ENCODE assay signal across 14 cellular contexts in genomic region chr14:93073366-93073722, GRCh38. TPM values are rescaled to one million over a fixed set of nuclear protein-coding genes. Genes with fewer than 3 reads are reported as not detected.
A peak's percentile ranks its signal among the peaks of the same experiment; 100 is the strongest.
DNase-seq lines count a peak whose midpoint lies in the region; ATAC-seq and TF ChIP-seq lines count a peak whose summit lies in the region.
"Had no signal": no experiment of that assay in that cellular context is flagged by ENCODE, and none has a peak within 500 bp of the region (broad histone marks: within the 10 kb centered on the region; RNA-seq: fewer than 3 reads in every experiment).

No MANE protein-coding gene starts in this region.

- H2AFZ ChIP-seq in GM23338: no peak overlapping the region
- H2AFZ ChIP-seq: PC-9 had no signal

- H3K4me3 Mint-ChIP-seq in GM23338 (no peak overlapping the region), T-helper 17 cell (peak overlapping the region; percentile 33)

- H3K27ac ChIP-seq in GM23338 (ENCODE audit: low read depth) (no peak overlapping the region), gastroesophageal sphincter (peak overlapping the region in 3 of 4 donors; percentile 73 to 87 (median 73)), spleen (peak overlapping the region; percentile 39 to 93 (median 88))
- H3K27ac ChIP-seq: PC-9, WERI-Rb-1 had no signal

- peaks cover 3% of the 10 kb centered on the region; the same call in 1 of the 2 replicates for H3K9me2 ChIP-seq in GM23338 (ENCODE audit: insufficient read depth)

- H3K27me3 Mint-ChIP-seq in GM23338 (ENCODE audit: insufficient read depth, low read depth, poor library complexity) (peaks cover 20% of the 10 kb centered on the region), T-helper 17 cell (no peaks in the 10 kb centered on the region)

- no peaks in the 10 kb centered on the region for H3F3A ChIP-seq in GM23338 (replicated peaks; ENCODE audit: low read depth)

- H3K36me3 Mint-ChIP-seq in GM23338 (ENCODE audit: low read depth) (peaks cover 9% of the 10 kb centered on the region; the same call in 2 of the 3 replicates), T-helper 17 cell (ENCODE audit: low read depth) (no peaks in the 10 kb centered on the region)

- 60% methylated on average over 3 of the region's 5 CpGs; no CpG with 5 or more reads in 1 of the 2 donors for WGBS in gastroesophageal sphincter (ENCODE audit: low coverage in 1 of 2), 2 donors
- 17 to 46% (median 20%) methylated on average over 5 of the region's 5 CpGs for WGBS in spleen, 5 donors

- TF ChIP-seq EP300 in gastroesophageal sphincter (IDR thresholded peaks at IDR 0.05): no peak

- peaks cover 13% of the 10 kb centered on the region; the same call in 1 of the 2 replicates for H4K20me1 ChIP-seq in GM23338 (replicated peaks; ENCODE audit: insufficient read depth)

- no peak overlapping the region for H3K4me2 ChIP-seq in GM23338

- H3K4me3 ChIP-seq in GM23338 (no peak overlapping the region), gastroesophageal sphincter (no peak overlapping the region), spleen (peak overlapping the region in 2 of 8 donors; percentile 10 to 55)
- H3K4me3 ChIP-seq: PC-9 had no signal

- H3K9me3 Mint-ChIP-seq in GM23338: no peaks in the 10 kb centered on the region

- TF ChIP-seq CTCF in GM23338 (conservative IDR thresholded peaks at IDR 0.05; ENCODE audit: low read depth in 2 of 2): no peak
- TF ChIP-seq CTCF in gastroesophageal sphincter (IDR thresholded peaks at IDR 0.05): no peak
- no peak for TF ChIP-seq CTCF in spleen (IDR thresholded peaks at IDR 0.05 in 8 of 11, conservative IDR thresholded peaks at IDR 0.05 in 3 of 11)

- H3K27ac Mint-ChIP-seq in GM23338 (0 out of 2 replicates have a peak overlapping the region, but pooled peaks have one; percentile 3), T-helper 17 cell (no peak overlapping the region)

- TF ChIP-seq POLR2A in gastroesophageal sphincter (IDR thresholded peaks at IDR 0.05): no peak
- TF ChIP-seq POLR2A in spleen (IDR thresholded peaks at IDR 0.05): no peak

- H3K4me1 Mint-ChIP-seq in GM23338: peaks cover 28% of the 10 kb centered on the region
- H3K4me1 Mint-ChIP-seq in T-helper 17 cell: peaks cover 21% of the 10 kb centered on the region

- intact Hi-C loops in spleen (cut with DNase I; ENCODE audit: low total_unique reads): no loop called here

- ATAC-seq in GM23338: no peak
- ATAC-seq in T-helper 17 cell: no peak
- ATAC-seq in gastroesophageal sphincter: no peak
- no peak for ATAC-seq in esophagus mucosa
- no peak for ATAC-seq in HG03520 (IDR thresholded peaks at IDR 0.05; ENCODE audit: unreplicated experiment)

- no peak for DNase-seq in GM23338 (ENCODE audit: low spot score)
- DNase-seq in T-helper 17 cell: no peak
- no peak for DNase-seq in spleen
- DNase-seq in T1000 (lab: John Stamatoyannopoulos, UW): no peak
- DNase-seq in stimulated activated CD4-positive, alpha-beta T cell treated with anti-CD3 and anti-CD28 coated beads, Interleukin-4, amount 100 ng/mL, for 1 hour: no peak
- DNase-seq: activated gamma-delta T cell; Calu3; NCI-H2081; stimulated activated CD4-positive, alpha-beta T cell treated with anti-CD3 and anti-CD28 coated beads, Interleukin-15, amount 100 ng/mL, for 24 hours; WERI-Rb-1 had no signal

- H3K9me3 ChIP-seq in T-helper 17 cell (ENCODE audit: control insufficient read depth, low read length, poor library complexity, severe bottlenecking): no peaks in the 10 kb centered on the region
- no peaks in the 10 kb centered on the region for H3K9me3 ChIP-seq in gastroesophageal sphincter
- H3K9me3 ChIP-seq in spleen: no peaks in the 10 kb centered on the region

- no peaks in the 10 kb centered on the region for H3K4me1 ChIP-seq in GM23338 (ENCODE audit: insufficient read depth)
- peaks cover 3 to 99% (median 23%) of the 10 kb centered on the region in 3 donors for H3K4me1 ChIP-seq in gastroesophageal sphincter
- peaks cover 22 to 83% (median 47%) of the 10 kb centered on the region in 6 donors for H3K4me1 ChIP-seq in spleen

- peaks cover 39% of the 10 kb centered on the region for H3K79me2 ChIP-seq in GM23338 (replicated peaks; ENCODE audit: insufficient read depth)

- H3K27me3 ChIP-seq in GM23338 (ENCODE audit: insufficient read depth): no peaks in the 10 kb centered on the region
- H3K27me3 ChIP-seq in gastroesophageal sphincter: no peaks in the 10 kb centered on the region
- no peaks in the 10 kb centered on the region for H3K27me3 ChIP-seq in spleen (replicated peaks in 1 of 7)

- H3K36me3 ChIP-seq in GM23338 (ENCODE audit: insufficient read depth): no peaks in the 10 kb centered on the region
- H3K36me3 ChIP-seq in gastroesophageal sphincter: no peaks in the 10 kb centered on the region
- H3K36me3 ChIP-seq in spleen: peaks cover 0 to 14% (median 0%) of the 10 kb centered on the region in 6 donors
- H3K36me3 ChIP-seq: WERI-Rb-1 had no signal

TF ChIP-seq in GM23338, 12 proteins besides CTCF, POLR2A, EP300 and RAD21 (continues in another document):
- TF ChIP-seq, protein P1, sequence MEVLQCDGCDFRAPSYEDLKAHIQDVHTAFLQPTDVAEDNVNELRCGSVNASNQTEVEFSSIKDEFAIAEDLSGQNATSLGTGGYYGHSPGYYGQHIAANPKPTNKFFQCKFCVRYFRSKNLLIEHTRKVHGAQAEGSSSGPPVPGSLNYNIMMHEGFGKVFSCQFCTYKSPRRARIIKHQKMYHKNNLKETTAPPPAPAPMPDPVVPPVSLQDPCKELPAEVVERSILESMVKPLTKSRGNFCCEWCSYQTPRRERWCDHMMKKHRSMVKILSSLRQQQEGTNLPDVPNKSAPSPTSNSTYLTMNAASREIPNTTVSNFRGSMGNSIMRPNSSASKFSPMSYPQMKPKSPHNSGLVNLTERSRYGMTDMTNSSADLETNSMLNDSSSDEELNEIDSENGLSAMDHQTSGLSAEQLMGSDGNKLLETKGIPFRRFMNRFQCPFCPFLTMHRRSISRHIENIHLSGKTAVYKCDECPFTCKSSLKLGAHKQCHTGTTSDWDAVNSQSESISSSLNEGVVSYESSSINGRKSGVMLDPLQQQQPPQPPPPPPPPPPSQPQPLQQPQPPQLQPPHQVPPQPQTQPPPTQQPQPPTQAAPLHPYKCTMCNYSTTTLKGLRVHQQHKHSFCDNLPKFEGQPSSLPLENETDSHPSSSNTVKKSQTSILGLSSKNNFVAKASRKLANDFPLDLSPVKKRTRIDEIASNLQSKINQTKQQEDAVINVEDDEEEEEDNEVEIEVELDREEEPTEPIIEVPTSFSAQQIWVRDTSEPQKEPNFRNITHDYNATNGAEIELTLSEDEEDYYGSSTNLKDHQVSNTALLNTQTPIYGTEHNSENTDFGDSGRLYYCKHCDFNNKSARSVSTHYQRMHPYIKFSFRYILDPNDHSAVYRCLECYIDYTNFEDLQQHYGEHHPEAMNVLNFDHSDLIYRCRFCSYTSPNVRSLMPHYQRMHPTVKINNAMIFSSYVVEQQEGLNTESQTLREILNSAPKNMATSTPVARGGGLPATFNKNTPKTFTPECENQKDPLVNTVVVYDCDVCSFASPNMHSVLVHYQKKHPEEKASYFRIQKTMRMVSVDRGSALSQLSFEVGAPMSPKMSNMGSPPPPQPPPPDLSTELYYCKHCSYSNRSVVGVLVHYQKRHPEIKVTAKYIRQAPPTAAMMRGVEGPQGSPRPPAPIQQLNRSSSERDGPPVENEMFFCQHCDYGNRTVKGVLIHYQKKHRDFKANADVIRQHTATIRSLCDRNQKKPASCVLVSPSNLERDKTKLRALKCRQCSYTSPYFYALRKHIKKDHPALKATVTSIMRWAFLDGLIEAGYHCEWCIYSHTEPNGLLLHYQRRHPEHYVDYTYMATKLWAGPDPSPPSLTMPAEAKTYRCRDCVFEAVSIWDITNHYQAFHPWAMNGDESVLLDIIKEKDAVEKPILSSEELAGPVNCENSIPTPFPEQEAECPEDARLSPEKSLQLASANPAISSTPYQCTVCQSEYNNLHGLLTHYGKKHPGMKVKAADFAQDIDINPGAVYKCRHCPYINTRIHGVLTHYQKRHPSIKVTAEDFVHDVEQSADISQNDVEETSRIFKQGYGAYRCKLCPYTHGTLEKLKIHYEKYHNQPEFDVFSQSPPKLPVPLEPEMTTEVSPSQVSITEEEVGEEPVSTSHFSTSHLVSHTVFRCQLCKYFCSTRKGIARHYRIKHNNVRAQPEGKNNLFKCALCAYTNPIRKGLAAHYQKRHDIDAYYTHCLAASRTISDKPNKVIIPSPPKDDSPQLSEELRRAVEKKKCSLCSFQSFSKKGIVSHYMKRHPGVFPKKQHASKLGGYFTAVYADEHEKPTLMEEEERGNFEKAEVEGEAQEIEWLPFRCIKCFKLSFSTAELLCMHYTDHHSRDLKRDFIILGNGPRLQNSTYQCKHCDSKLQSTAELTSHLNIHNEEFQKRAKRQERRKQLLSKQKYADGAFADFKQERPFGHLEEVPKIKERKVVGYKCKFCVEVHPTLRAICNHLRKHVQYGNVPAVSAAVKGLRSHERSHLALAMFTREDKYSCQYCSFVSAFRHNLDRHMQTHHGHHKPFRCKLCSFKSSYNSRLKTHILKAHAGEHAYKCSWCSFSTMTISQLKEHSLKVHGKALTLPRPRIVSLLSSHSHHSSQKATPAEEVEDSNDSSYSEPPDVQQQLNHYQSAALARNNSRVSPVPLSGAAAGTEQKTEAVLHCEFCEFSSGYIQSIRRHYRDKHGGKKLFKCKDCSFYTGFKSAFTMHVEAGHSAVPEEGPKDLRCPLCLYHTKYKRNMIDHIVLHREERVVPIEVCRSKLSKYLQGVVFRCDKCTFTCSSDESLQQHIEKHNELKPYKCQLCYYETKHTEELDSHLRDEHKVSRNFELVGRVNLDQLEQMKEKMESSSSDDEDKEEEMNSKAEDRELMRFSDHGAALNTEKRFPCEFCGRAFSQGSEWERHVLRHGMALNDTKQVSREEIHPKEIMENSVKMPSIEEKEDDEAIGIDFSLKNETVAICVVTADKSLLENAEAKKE (CRISPR knock-in tag; IDR thresholded peaks at IDR 0.05): no peak
- TF ChIP-seq ZNF331 (CRISPR knock-in tag; IDR thresholded peaks at IDR 0.05; ENCODE audit: low read depth): no peak

RNA-seq across cellular contexts. Expression of gene ITPK1, which starts 42.4 kb away (rescaled TPM):
- total RNA-seq in GM23338 (2014; rRNA removed; shearing (Covaris generic)): 88.1 and 101 TPM in 2 replicates
- polyA plus RNA-seq in GM23338 (2016; fragmentation: Nextera tagmentation; extraction: Ambion mirVana) (35.9 and 39.9 TPM in 2 replicates), spleen (10 to 100 TPM; 22.9 to 46.0 (median 23.9) TPM)
- total RNA-seq in T-helper 17 cell (10 to 100 TPM; 29.4 to 36.1 TPM), gastroesophageal sphincter (100 to 1,000 TPM in 3 of 4 donors, 10 to 100 TPM in 1; 68.8 to 201 (median 134) TPM), spleen (100 to 1,000 TPM in 1 of 7 donors, 10 to 100 TPM in 6; 63.8 to 123 (median 75.6) TPM), esophagus mucosa (22.1 TPM)
